Comparison of ENCODE assay signal across 15 cellular contexts in genomic region chr15:59736181-59736580, GRCh38.
"Had no signal": no experiment of that assay in that cellular context is flagged by ENCODE, and none has a peak within 500 bp of the region (broad histone marks: within the 10 kb centered on the region; RNA-seq: fewer than 3 reads in every experiment).

No MANE protein-coding gene starts in this region.

- H3K36me3 Mint-ChIP-seq: activated CD4-positive, alpha-beta memory T cell treated with anti-CD3 and anti-CD28 coated beads for 36 hours; naive thymus-derived CD8-positive, alpha-beta T cell; stimulated activated effector memory CD8-positive, alpha-beta T cell treated with anti-CD3 and anti-CD28 coated beads, Interleukin-12 subunit alpha, Interleukin-12 subunit beta, amount 100 ng/mL, for 72 hours had no signal

- DNase-seq: activated CD4-positive, alpha-beta memory T cell treated with anti-CD3 and anti-CD28 coated beads for 36 hours; activated CD4-positive, alpha-beta T cell treated with anti-CD3 and anti-CD28 coated beads for 1 hour; activated naive CD4-positive, alpha-beta T cell treated with anti-CD3 and anti-CD28 coated beads, Interleukin-2, amount 50 U/mL, for 16 hours; caudate nucleus; colonic mucosa; effector CD8-positive, alpha-beta T cell; hypothalamus; mucosa of descending colon; naive thymus-derived CD8-positive, alpha-beta T cell; right lobe of liver; thyroid gland; uterus had no signal

- H3K4me1 ChIP-seq: colonic mucosa, thyroid gland, uterus had no signal

- H3K9me3 Mint-ChIP-seq: activated CD4-positive, alpha-beta memory T cell treated with anti-CD3 and anti-CD28 coated beads for 36 hours; naive thymus-derived CD8-positive, alpha-beta T cell; stimulated activated effector memory CD8-positive, alpha-beta T cell treated with anti-CD3 and anti-CD28 coated beads, Interleukin-12 subunit alpha, Interleukin-12 subunit beta, amount 100 ng/mL, for 72 hours; T-helper 2 cell treated with Interferon-gamma antibody and Interleukin-4, amounts not matched to agents 5 μg/mL and 100 μg/mL, for 36 hours had no signal

- H3K9me3 ChIP-seq: colonic mucosa, mucosa of descending colon, right lobe of liver, thyroid gland, uterus had no signal

- H3K4me3 ChIP-seq: colonic mucosa, mucosa of descending colon, right lobe of liver, thyroid gland, uterus had no signal

- ATAC-seq: mucosa of descending colon; naive thymus-derived CD8-positive, alpha-beta T cell; right lobe of liver; stimulated activated effector memory CD8-positive, alpha-beta T cell treated with anti-CD3 and anti-CD28 coated beads, Interleukin-12 subunit alpha, Interleukin-12 subunit beta, amount 100 ng/mL, for 72 hours had no signal

- H3K36me3 ChIP-seq: colonic mucosa, right lobe of liver, thyroid gland, uterus had no signal

- H3K4me3 Mint-ChIP-seq: activated CD4-positive, alpha-beta memory T cell treated with anti-CD3 and anti-CD28 coated beads for 36 hours; naive thymus-derived CD8-positive, alpha-beta T cell; stimulated activated effector memory CD8-positive, alpha-beta T cell treated with anti-CD3 and anti-CD28 coated beads, Interleukin-12 subunit alpha, Interleukin-12 subunit beta, amount 100 ng/mL, for 72 hours; T-helper 2 cell treated with Interferon-gamma antibody and Interleukin-4, amounts not matched to agents 5 μg/mL and 100 μg/mL, for 36 hours had no signal

- H3K27ac ChIP-seq: colonic mucosa, right lobe of liver, thyroid gland, uterus had no signal

- H3K27ac Mint-ChIP-seq: activated CD4-positive, alpha-beta memory T cell treated with anti-CD3 and anti-CD28 coated beads for 36 hours; naive thymus-derived CD8-positive, alpha-beta T cell; progenitor cell of endocrine pancreas; stimulated activated effector memory CD8-positive, alpha-beta T cell treated with anti-CD3 and anti-CD28 coated beads, Interleukin-12 subunit alpha, Interleukin-12 subunit beta, amount 100 ng/mL, for 72 hours; T-helper 2 cell treated with Interferon-gamma antibody and Interleukin-4, amounts not matched to agents 5 μg/mL and 100 μg/mL, for 36 hours had no signal

- H3K27me3 ChIP-seq: colonic mucosa, right lobe of liver, thyroid gland, uterus had no signal

- H3K4me1 Mint-ChIP-seq: naive thymus-derived CD8-positive, alpha-beta T cell; stimulated activated effector memory CD8-positive, alpha-beta T cell treated with anti-CD3 and anti-CD28 coated beads, Interleukin-12 subunit alpha, Interleukin-12 subunit beta, amount 100 ng/mL, for 72 hours had no signal
